Comparison of ENCODE assay signal across 8 cellular contexts in the genomic region with DNA sequence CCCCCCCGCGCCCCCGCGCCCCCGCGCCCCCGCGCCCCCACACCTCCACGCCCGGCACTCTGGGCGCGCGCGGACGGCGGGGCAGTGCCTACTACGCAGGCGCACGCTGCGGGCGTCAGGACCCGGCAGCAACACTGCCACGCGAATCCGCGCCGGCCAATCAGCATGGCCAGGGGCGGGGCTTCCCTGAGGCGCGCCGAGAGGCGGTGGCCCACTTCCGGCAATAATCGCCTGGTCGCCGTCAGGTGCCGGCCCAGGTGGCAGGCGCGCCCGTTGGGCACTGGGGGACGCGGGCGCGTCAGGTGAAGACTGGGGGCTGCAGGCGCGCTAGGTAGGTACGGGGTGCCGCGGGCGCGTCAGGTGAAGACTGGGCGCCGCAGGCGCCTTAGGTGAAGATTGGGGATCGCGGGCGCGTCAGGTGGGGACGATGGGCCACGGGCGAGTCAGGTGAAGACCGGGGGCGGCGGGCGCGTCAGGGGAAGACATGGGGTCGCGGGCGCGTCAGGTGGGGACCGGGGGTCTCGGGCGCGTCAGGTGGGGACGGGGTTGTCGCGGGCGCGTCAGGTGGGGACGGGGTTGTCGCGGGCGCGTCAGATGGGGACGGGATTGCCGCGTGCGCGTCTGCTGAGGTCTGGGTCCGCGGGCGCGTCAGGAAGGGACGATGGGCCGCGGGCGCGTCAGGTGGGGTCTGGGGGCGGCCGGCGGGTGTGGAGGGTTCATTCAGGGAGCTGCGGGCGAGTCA.
DNase-seq lines count a peak whose midpoint lies in the region; ATAC-seq and TF ChIP-seq lines count a peak whose summit lies in the region.

No MANE protein-coding gene starts in this region.

- H3K9ac ChIP-seq in skeletal muscle tissue (ENCODE audit: low read depth in 1 of 3, low read length in 3 of 3): peak overlapping the region in 2 of 3 donors; percentile 64 to 80

- H3K4me1 ChIP-seq in A673 (ENCODE audit: insufficient read depth, low read length, poor library complexity, severe bottlenecking) (no peaks in the 10 kb centered on the region), skeletal muscle tissue (ENCODE audit: control insufficient read depth in 3 of 3, insufficient read depth in 3 of 3, low read length in 3 of 3) (peaks cover 0 to 6% (median 2%) of the 10 kb centered on the region in 3 donors)

- intact Hi-C loops in A673 (cut with micrococcal nuclease; ENCODE audit: unreplicated experiment): no loop called here

- CTCF ChIA-PET in A673 (lab: Charles Lee): no interaction called here

- peaks cover 9% of the 10 kb centered on the region for H3K27me3 ChIP-seq in A673 (replicated peaks; ENCODE audit: insufficient read depth, low read depth, low read length, poor library complexity)
- no peaks in the 10 kb centered on the region for H3K27me3 ChIP-seq in brain microvascular endothelial cell (replicated peaks)
- H3K27me3 ChIP-seq in skeletal muscle tissue (ENCODE audit: control insufficient read depth in 3 of 3, insufficient read depth in 3 of 3, low read length in 3 of 3): no peaks in the 10 kb centered on the region

- no peak overlapping the region for H3K27ac ChIP-seq in A673 (ENCODE audit: low read depth, low read length, poor library complexity, severe bottlenecking)
- H3K27ac ChIP-seq in brain microvascular endothelial cell: no peak overlapping the region
- H3K27ac ChIP-seq in skeletal muscle tissue (ENCODE audit: low read depth, low read length): peak overlapping the region; percentile 30

- H3K9me3 ChIP-seq in A673 (ENCODE audit: low read depth, low read length, poor library complexity, severe bottlenecking): no peaks in the 10 kb centered on the region
- no peaks in the 10 kb centered on the region for H3K9me3 ChIP-seq in iPS-18c (ENCODE audit: control insufficient read depth, insufficient read depth, low read length)
- no peaks in the 10 kb centered on the region for H3K9me3 ChIP-seq in skeletal muscle tissue (ENCODE audit: control insufficient read depth in 3 of 3, low read length in 3 of 3)

- TF ChIP-seq CTCF in A673 (conservative IDR thresholded peaks at IDR 0.05; ENCODE audit: low read depth, low read length) (no peak), brain microvascular endothelial cell (IDR thresholded peaks at IDR 0.05; ENCODE audit: low read depth, low read length, missing control alignments) (no peak)

- DNase-seq in A673 (ENCODE audit: low spot score): peak; percentile 89
- DNase-seq in NCI-H2107 (lab: John Stamatoyannopoulos, UW): peak; percentile 59
- peak; percentile 91 for DNase-seq in UCSD-AML1 (lab: John Stamatoyannopoulos, UW; ENCODE audit: unreplicated experiment)
- DNase-seq in brain microvascular endothelial cell: peak; percentile 68

- POLR2A ChIA-PET in A673 (lab: Charles Lee; ENCODE audit: low non-redundant PET): no interaction called here

- no TSS peak for BruUV-seq in A673 (replicated peaks; lab: Mats Ljungman, UMichigan)

- ATAC-seq in GM18861 (IDR thresholded peaks at IDR 0.05; ENCODE audit: unreplicated experiment) (peak; percentile 86), HG03064 (IDR thresholded peaks at IDR 0.05; ENCODE audit: low read depth, unreplicated experiment) (peak; percentile 77)

- peak overlapping the region; percentile 59 for H3K4me3 ChIP-seq in A673 (ENCODE audit: low read depth, low read length, poor library complexity, severe bottlenecking)
- H3K4me3 ChIP-seq in brain microvascular endothelial cell (ENCODE audit: low read depth, low read length): peak overlapping the region; percentile 77
- peak overlapping the region; percentile 57 for H3K4me3 ChIP-seq in iPS-18c (ENCODE audit: insufficient read depth, low read depth, low read length)
- peak overlapping the region in 2 of 3 donors; percentile 79 to 83 for H3K4me3 ChIP-seq in skeletal muscle tissue (ENCODE audit: low read length in 3 of 3)

- H3K36me3 ChIP-seq in A673 (ENCODE audit: insufficient read depth, low read length, poor library complexity, severe bottlenecking): no peaks in the 10 kb centered on the region
- no peaks in the 10 kb centered on the region for H3K36me3 ChIP-seq in brain microvascular endothelial cell (replicated peaks)
- no peaks in the 10 kb centered on the region for H3K36me3 ChIP-seq in skeletal muscle tissue (ENCODE audit: control insufficient read depth in 3 of 3, insufficient read depth in 3 of 3, low read length in 3 of 3)

- in situ Hi-C loops in brain microvascular endothelial cell (cut with HindIII; ENCODE audit: low pct_ligation_motif_present, low sequenced_read_pairs): no loop called here
